In genomic region chr2:157492189-157492773, GRCh38 we compare ENCODE assay signal across 1 cellular context.
TF ChIP-seq lines count a peak whose summit lies in the region.

No MANE protein-coding gene starts in this region.

TF ChIP-seq in HepG2, 621 proteins besides CTCF, POLR2A, EP300 and RAD21 (continued from another document and continues in another):
- TF ChIP-seq USF2 (IDR thresholded peaks at IDR 0.05; ENCODE audit: low read depth, low read length): no peak
- TF ChIP-seq USF2 (CRISPR knock-in tag; IDR thresholded peaks at IDR 0.05; ENCODE audit: borderline replicate concordance): no peak
- TF ChIP-seq ZNF251 (CRISPR knock-in tag; IDR thresholded peaks at IDR 0.05): no peak
- no peak for TF ChIP-seq PCBP2 (optimal IDR thresholded peaks at IDR 0.05; ENCODE audit: low read depth, low read length, poor library complexity, severe bottlenecking)
- TF ChIP-seq DNMT3B (CRISPR knock-in tag; conservative IDR thresholded peaks at IDR 0.05): no peak
- TF ChIP-seq ATF4 (CRISPR knock-in tag; IDR thresholded peaks at IDR 0.05): no peak
- no peak for TF ChIP-seq AGO2 (optimal IDR thresholded peaks at IDR 0.05; ENCODE audit: low read depth, low read length)
- TF ChIP-seq SMC3 (IDR thresholded peaks at IDR 0.05; ENCODE audit: low read length): peak; percentile 76
- TF ChIP-seq SALL1 (CRISPR knock-in tag; IDR thresholded peaks at IDR 0.05): 0 out of 2 replicates have a peak, but pooled peaks have one; percentile 27
- TF ChIP-seq ZNF317 (CRISPR knock-in tag; IDR thresholded peaks at IDR 0.05): 0 out of 2 replicates have a peak, but pooled peaks have one; percentile 32
- TF ChIP-seq TP53 (CRISPR knock-in tag; conservative IDR thresholded peaks at IDR 0.05): no peak
- TF ChIP-seq ZGPAT (CRISPR knock-in tag; IDR thresholded peaks at IDR 0.05): no peak
- TF ChIP-seq TFDP1 (CRISPR knock-in tag; IDR thresholded peaks at IDR 0.05; ENCODE audit: borderline replicate concordance): peak; percentile 62; the same call in 1 of the 2 replicates
- no peak for TF ChIP-seq DZIP1 (CRISPR knock-in tag; IDR thresholded peaks at IDR 0.05)
- TF ChIP-seq ERF (CRISPR knock-in tag; IDR thresholded peaks at IDR 0.05): no peak
- TF ChIP-seq MYPOP (CRISPR knock-in tag; IDR thresholded peaks at IDR 0.05): no peak
- TF ChIP-seq STAG1 (CRISPR knock-in tag; IDR thresholded peaks at IDR 0.05): peak; percentile 86
- no peak for TF ChIP-seq DPF2 (CRISPR knock-in tag; IDR thresholded peaks at IDR 0.05; ENCODE audit: borderline replicate concordance, low read depth)
- TF ChIP-seq CBX1 (IDR thresholded peaks at IDR 0.05; ENCODE audit: low read depth): no peak
- no peak for TF ChIP-seq PRDM15 (CRISPR knock-in tag; IDR thresholded peaks at IDR 0.05)
- no peak for TF ChIP-seq ZNF782 (CRISPR knock-in tag; IDR thresholded peaks at IDR 0.05; ENCODE audit: borderline replicate concordance)
- no peak for TF ChIP-seq DR1 (CRISPR knock-in tag; IDR thresholded peaks at IDR 0.05)
- TF ChIP-seq BORCS8-MEF2B (CRISPR knock-in tag; IDR thresholded peaks at IDR 0.05): 0 out of 2 replicates have a peak, but pooled peaks have one; percentile 26
- peak; percentile 59 for TF ChIP-seq XRCC5 (optimal IDR thresholded peaks at IDR 0.05; ENCODE audit: low read length)
- no peak for TF ChIP-seq ZSCAN22 (CRISPR knock-in tag; IDR thresholded peaks at IDR 0.05)
- TF ChIP-seq ZNF382 (CRISPR knock-in tag; IDR thresholded peaks at IDR 0.05; ENCODE audit: borderline replicate concordance): no peak
- TF ChIP-seq MLLT10 (CRISPR knock-in tag; IDR thresholded peaks at IDR 0.05): no peak
- no peak for TF ChIP-seq PATZ1 (CRISPR knock-in tag; IDR thresholded peaks at IDR 0.05)
- no peak for TF ChIP-seq ZNF280B (CRISPR knock-in tag; IDR thresholded peaks at IDR 0.05; ENCODE audit: borderline replicate concordance)
